In the genomic region with DNA sequence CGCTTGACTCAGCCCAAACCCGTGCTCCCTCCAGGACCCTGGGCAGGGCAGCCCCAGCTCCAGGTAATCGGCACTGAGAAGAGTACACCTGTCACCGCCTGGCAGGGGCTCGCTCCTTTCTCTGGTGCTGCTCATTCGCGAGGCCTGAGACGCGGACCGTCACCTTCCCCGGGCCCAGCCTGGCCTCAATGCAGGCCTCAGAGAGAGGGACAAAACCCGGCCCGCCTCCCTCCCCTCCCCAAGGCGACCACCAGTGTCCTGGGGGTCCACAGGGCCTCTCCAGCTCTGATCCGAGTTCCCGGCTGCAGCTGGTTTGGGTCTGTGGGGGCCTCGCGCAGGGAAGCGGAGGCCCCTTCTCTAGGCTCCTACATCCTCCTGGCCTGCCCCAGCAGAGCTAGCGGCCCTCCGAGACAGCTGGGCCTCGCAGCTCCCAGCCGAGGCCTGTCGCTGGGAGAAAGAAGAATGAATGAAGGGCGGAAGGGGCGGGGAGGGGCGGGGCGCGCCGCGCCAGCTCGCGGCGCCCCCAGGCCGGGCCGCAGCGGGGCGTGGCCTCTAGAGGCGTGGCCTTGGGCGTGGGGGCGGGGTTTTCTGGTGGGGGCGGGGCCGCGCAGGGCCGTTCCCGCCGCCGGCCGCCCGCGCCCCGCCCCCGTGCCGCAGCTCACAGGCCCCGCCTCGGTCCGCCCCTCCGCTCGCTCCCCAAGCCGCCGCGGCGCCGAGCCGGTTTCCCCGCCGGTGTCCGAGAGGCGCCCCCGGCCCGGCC, we compare ENCODE assay signal across 8 cellular contexts. TPM values are rescaled to one million over a fixed set of nuclear protein-coding genes. Genes with fewer than 3 reads are reported as not detected.
DNase-seq lines count a peak whose midpoint lies in the region; ATAC-seq and TF ChIP-seq lines count a peak whose summit lies in the region.

A gene (plus strand): TSS at position 688 of the 760 bp plus-strand sequence. CDS start 187 bp downstream, outside the sequence.

- peak within 1 kb of the TSS in 2 of 3 donors; percentile 38 to 95 for H3K4me3 ChIP-seq in liver (ENCODE audit: low read depth in 1 of 3, low read length in 3 of 3)

- ATAC-seq in GM19025 (IDR thresholded peaks at IDR 0.05; ENCODE audit: low read depth, unreplicated experiment): peak; percentile 77
- ATAC-seq in HG03196 (IDR thresholded peaks at IDR 0.05; ENCODE audit: unreplicated experiment): peak; percentile 64

- peak within 1 kb of the TSS in 1 of 2 donors; percentile 11 for H3K27ac ChIP-seq in liver (ENCODE audit: low read depth in 1 of 2, low read length in 2 of 2)

- DNase-seq in AG09319 (ENCODE audit: extremely low read depth, low read depth) (peak; percentile 35), NCI-H526 treated with DMSO at 0.1 percent for 48 hours (lab: John Stamatoyannopoulos, UW) (peak; percentile 48), dermis microvascular lymphatic vessel endothelial cell (ENCODE audit: low read depth in 2 of 2) (peak; percentile 50 to 81)
- DNase-seq in activated CD4-positive, alpha-beta T cell treated with anti-CD3 and anti-CD28 coated beads, Interleukin-2, amount 50 U/mL, for 4 hours: peak; percentile 69 to 74
- peak; percentile 70 to 84 for DNase-seq in stimulated activated CD4-positive, alpha-beta T cell treated with anti-CD3 and anti-CD28 coated beads, Interleukin-2, amount 100 ng/mL, for 48 hours

- WGBS in liver: 15% methylated on average over 71 of the region's 71 CpGs

- TF ChIP-seq CTCF in AG09319 (IDR thresholded peaks at IDR 0.05; ENCODE audit: low read depth, low read length) (no peak), liver (IDR thresholded peaks at IDR 0.05; ENCODE audit: low read depth, low read length, missing input control) (no peak)

- H3K36me3 ChIP-seq in liver (ENCODE audit: control insufficient read depth in 4 of 4, insufficient read depth in 3 of 4, low read depth in 1 of 4, low read length in 3 of 4): no peaks in the 10 kb centered on the region

- no peak within 1 kb of the TSS for H3K9ac ChIP-seq in liver (ENCODE audit: low read depth in 1 of 2, low read length in 2 of 2)

- no peaks in the 10 kb centered on the region for H3K9me3 ChIP-seq in liver (ENCODE audit: control insufficient read depth in 4 of 4, low read length in 3 of 4)

- TF ChIP-seq RAD21 in liver (IDR thresholded peaks at IDR 0.05): no peak

- peaks cover 0 to 11% (median 10%) of the 10 kb centered on the region in 4 donors for H3K4me1 ChIP-seq in liver (ENCODE audit: control insufficient read depth in 4 of 4, insufficient read depth in 4 of 4, low read length in 3 of 4)

- H3K27me3 ChIP-seq in liver (ENCODE audit: control insufficient read depth in 4 of 4, insufficient read depth in 4 of 4, low read length in 3 of 4): no peaks in the 10 kb centered on the region

TF ChIP-seq in liver, 16 proteins besides CTCF, POLR2A, EP300 and RAD21:
- TF ChIP-seq FOXA2 (IDR thresholded peaks at IDR 0.05): no peak
- TF ChIP-seq GABPA (IDR thresholded peaks at IDR 0.05 in 1 of 2, conservative IDR thresholded peaks at IDR 0.05 in 1 of 2): no peak
- TF ChIP-seq HNF4G (IDR thresholded peaks at IDR 0.05): no peak
- TF ChIP-seq, protein P1, sequence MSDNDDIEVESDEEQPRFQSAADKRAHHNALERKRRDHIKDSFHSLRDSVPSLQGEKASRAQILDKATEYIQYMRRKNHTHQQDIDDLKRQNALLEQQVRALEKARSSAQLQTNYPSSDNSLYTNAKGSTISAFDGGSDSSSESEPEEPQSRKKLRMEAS (IDR thresholded peaks at IDR 0.05): no peak
- TF ChIP-seq, protein P2, sequence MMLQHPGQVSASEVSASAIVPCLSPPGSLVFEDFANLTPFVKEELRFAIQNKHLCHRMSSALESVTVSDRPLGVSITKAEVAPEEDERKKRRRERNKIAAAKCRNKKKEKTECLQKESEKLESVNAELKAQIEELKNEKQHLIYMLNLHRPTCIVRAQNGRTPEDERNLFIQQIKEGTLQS (IDR thresholded peaks at IDR 0.05): no peak
- no peak for TF ChIP-seq TAF1 (conservative IDR thresholded peaks at IDR 0.05)
- TF ChIP-seq SP1 (IDR thresholded peaks at IDR 0.05): no peak
- TF ChIP-seq, protein P3, sequence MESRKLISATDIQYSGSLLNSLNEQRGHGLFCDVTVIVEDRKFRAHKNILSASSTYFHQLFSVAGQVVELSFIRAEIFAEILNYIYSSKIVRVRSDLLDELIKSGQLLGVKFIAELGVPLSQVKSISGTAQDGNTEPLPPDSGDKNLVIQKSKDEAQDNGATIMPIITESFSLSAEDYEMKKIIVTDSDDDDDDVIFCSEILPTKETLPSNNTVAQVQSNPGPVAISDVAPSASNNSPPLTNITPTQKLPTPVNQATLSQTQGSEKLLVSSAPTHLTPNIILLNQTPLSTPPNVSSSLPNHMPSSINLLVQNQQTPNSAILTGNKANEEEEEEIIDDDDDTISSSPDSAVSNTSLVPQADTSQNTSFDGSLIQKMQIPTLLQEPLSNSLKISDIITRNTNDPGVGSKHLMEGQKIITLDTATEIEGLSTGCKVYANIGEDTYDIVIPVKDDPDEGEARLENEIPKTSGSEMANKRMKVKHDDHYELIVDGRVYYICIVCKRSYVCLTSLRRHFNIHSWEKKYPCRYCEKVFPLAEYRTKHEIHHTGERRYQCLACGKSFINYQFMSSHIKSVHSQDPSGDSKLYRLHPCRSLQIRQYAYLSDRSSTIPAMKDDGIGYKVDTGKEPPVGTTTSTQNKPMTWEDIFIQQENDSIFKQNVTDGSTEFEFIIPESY (IDR thresholded peaks at IDR 0.05): no peak
TF ChIP-seq in liver: peak in this region for 0.

RNA-seq across cellular contexts. Expression of the gene that starts here (rescaled TPM):
- total RNA-seq in dermis microvascular lymphatic vessel endothelial cell (13.9 and 18.7 TPM in 2 replicates), liver (1 to 10 TPM; 3.6 to 4.1 TPM)
- polyA plus RNA-seq in liver: 1 to 10 TPM in 1 of 2 donors, under 1 TPM in 1; 0.63 to 3.3 TPM
